In the genomic region with DNA sequence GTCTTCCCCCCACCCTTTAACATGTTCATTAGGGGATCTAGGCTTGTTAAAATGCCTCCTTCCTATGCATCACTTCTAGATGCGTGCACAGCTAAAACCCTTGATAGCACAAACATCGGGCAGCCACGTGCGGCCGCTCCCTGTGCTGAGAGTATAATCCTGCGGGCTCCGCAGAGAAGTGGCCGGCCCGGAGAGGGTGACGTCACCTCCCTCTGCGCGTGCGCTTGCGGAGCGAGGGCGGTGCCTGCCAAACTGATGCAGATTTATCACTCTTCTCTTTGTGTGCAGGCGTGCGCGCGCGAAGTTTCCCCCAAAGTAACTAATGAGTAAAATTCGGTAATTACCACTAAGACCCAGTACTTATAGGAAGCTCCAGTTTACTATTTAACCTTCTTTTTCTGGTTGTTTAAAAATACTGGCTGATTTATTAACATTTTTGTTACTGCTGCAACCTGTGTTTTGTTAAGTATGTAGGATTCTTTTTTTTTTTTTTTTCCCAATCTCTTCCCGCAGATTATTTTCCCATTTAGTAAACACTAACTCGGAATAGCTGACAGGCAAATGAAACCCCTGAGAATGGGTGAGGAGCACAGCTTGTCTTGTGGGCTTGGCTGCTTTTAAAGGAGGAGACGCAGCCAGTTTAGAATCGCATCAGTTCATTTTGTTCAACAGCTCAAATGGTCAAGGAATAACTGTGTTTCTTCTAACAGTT, we compare ENCODE assay signal across 1 cellular context.
TF ChIP-seq lines count a peak whose summit lies in the region.

No MANE protein-coding gene starts in this region.

TF ChIP-seq in K562, 482 proteins besides CTCF, POLR2A, EP300 and RAD21 (continued from another document and continues in another):
- TF ChIP-seq, protein P1, sequence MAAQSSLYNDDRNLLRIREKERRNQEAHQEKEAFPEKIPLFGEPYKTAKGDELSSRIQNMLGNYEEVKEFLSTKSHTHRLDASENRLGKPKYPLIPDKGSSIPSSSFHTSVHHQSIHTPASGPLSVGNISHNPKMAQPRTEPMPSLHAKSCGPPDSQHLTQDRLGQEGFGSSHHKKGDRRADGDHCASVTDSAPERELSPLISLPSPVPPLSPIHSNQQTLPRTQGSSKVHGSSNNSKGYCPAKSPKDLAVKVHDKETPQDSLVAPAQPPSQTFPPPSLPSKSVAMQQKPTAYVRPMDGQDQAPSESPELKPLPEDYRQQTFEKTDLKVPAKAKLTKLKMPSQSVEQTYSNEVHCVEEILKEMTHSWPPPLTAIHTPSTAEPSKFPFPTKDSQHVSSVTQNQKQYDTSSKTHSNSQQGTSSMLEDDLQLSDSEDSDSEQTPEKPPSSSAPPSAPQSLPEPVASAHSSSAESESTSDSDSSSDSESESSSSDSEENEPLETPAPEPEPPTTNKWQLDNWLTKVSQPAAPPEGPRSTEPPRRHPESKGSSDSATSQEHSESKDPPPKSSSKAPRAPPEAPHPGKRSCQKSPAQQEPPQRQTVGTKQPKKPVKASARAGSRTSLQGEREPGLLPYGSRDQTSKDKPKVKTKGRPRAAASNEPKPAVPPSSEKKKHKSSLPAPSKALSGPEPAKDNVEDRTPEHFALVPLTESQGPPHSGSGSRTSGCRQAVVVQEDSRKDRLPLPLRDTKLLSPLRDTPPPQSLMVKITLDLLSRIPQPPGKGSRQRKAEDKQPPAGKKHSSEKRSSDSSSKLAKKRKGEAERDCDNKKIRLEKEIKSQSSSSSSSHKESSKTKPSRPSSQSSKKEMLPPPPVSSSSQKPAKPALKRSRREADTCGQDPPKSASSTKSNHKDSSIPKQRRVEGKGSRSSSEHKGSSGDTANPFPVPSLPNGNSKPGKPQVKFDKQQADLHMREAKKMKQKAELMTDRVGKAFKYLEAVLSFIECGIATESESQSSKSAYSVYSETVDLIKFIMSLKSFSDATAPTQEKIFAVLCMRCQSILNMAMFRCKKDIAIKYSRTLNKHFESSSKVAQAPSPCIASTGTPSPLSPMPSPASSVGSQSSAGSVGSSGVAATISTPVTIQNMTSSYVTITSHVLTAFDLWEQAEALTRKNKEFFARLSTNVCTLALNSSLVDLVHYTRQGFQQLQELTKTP (IDR thresholded peaks at IDR 0.05; ENCODE audit: low read depth in 1 of 2, partially characterized antibody in 2 of 2): no peak
- TF ChIP-seq HIVEP1 (CRISPR knock-in tag; IDR thresholded peaks at IDR 0.05) (0 out of 2 replicates have a peak, but pooled peaks have one; percentile 69), TAF9B (IDR thresholded peaks at IDR 0.05; ENCODE audit: partially characterized antibody) (no peak), ZNF785 (CRISPR knock-in tag; IDR thresholded peaks at IDR 0.05) (no peak), BCL6 (CRISPR knock-in tag; IDR thresholded peaks at IDR 0.05) (no peak), TBP (optimal IDR thresholded peaks at IDR 0.05; ENCODE audit: low read depth, low read length) (peak; percentile 51), POLR2B (IDR thresholded peaks at IDR 0.05; ENCODE audit: low read depth, partially characterized antibody) (no peak), JUNB (CRISPR knock-in tag; conservative IDR thresholded peaks at IDR 0.05) (peak; percentile 97), ZNF431 (CRISPR knock-in tag; IDR thresholded peaks at IDR 0.05) (no peak), NFIC (IDR thresholded peaks at IDR 0.05) (no peak), CTBP1 (IDR thresholded peaks at IDR 0.05; ENCODE audit: borderline replicate concordance) (peak; percentile 53; the same call in 1 of the 2 replicates), ZNF589 (CRISPR knock-in tag; IDR thresholded peaks at IDR 0.05; ENCODE audit: low read depth) (peak; percentile 76; the same call in 1 of the 2 replicates), TEAD2 (tag; IDR thresholded peaks at IDR 0.05) (no peak), FOXA3 (CRISPR knock-in tag; conservative IDR thresholded peaks at IDR 0.05 in 1 of 2, IDR thresholded peaks at IDR 0.05 in 1 of 2) (no peak), BACH1 (tag; IDR thresholded peaks at IDR 0.05) (no peak), LEF1 (IDR thresholded peaks at IDR 0.05) (no peak; the same call in 1 of the 2 replicates), SIRT6 (IDR thresholded peaks at IDR 0.05; ENCODE audit: low read depth, low read length) (no peak), HNRNPK (IDR thresholded peaks at IDR 0.05; ENCODE audit: low read depth, low read length, poor library complexity, severe bottlenecking) (no peak), CCNT2 (IDR thresholded peaks at IDR 0.05; ENCODE audit: borderline replicate concordance, extremely low read depth, insufficient read length, low read depth, low read length) (peak; percentile 38), NR4A1 (CRISPR knock-in tag; IDR thresholded peaks at IDR 0.05) (0 out of 2 replicates have a peak, but pooled peaks have one; percentile 33), NR4A1 (tag; IDR thresholded peaks at IDR 0.05) (no peak), JUND (IDR thresholded peaks at IDR 0.05; ENCODE audit: borderline replicate concordance, low read depth, low read length) (peak; percentile 98), JUND (tag; IDR thresholded peaks at IDR 0.05; ENCODE audit: borderline replicate concordance, low read depth, low read length) (peak; percentile 98), CBFB (CRISPR knock-in tag; IDR thresholded peaks at IDR 0.05) (no peak), MEF2D (tag; conservative IDR thresholded peaks at IDR 0.05; ENCODE audit: low read depth) (no peak), COPS2 (conservative IDR thresholded peaks at IDR 0.05) (no peak), HDAC8 (tag; IDR thresholded peaks at IDR 0.05) (no peak), ZFPM2 (CRISPR knock-in tag; IDR thresholded peaks at IDR 0.05) (no peak), LCOR (CRISPR knock-in tag; IDR thresholded peaks at IDR 0.05) (no peak), HDAC1 (IDR thresholded peaks at IDR 0.05) (0 out of 4 replicates have a peak, but pooled peaks of 1 of the 2 experiments have one; percentile 22), TAF15 (IDR thresholded peaks at IDR 0.05; ENCODE audit: low read depth, low read length) (no peak), TGIF2 (CRISPR knock-in tag; IDR thresholded peaks at IDR 0.05) (no peak), TEAD1 (CRISPR knock-in tag; IDR thresholded peaks at IDR 0.05) (no peak), CEBPG (CRISPR knock-in tag; IDR thresholded peaks at IDR 0.05) (no peak), CEBPG (tag; conservative IDR thresholded peaks at IDR 0.05 in 1 of 2, IDR thresholded peaks at IDR 0.05 in 1 of 2) (no peak), NFIX (CRISPR knock-in tag; IDR thresholded peaks at IDR 0.05; ENCODE audit: low read depth) (0 out of 2 replicates have a peak, but pooled peaks have one; percentile 18), ZNF444 (CRISPR knock-in tag; IDR thresholded peaks at IDR 0.05) (no peak), ESRRA (IDR thresholded peaks at IDR 0.05; ENCODE audit: borderline replicate concordance, low read depth) (peak; percentile 15; the same call in 1 of the 2 replicates), NCOR1 (IDR thresholded peaks at IDR 0.05) (no peak), MAFG (tag; conservative IDR thresholded peaks at IDR 0.05) (no peak)
- TF ChIP-seq, protein P2, sequence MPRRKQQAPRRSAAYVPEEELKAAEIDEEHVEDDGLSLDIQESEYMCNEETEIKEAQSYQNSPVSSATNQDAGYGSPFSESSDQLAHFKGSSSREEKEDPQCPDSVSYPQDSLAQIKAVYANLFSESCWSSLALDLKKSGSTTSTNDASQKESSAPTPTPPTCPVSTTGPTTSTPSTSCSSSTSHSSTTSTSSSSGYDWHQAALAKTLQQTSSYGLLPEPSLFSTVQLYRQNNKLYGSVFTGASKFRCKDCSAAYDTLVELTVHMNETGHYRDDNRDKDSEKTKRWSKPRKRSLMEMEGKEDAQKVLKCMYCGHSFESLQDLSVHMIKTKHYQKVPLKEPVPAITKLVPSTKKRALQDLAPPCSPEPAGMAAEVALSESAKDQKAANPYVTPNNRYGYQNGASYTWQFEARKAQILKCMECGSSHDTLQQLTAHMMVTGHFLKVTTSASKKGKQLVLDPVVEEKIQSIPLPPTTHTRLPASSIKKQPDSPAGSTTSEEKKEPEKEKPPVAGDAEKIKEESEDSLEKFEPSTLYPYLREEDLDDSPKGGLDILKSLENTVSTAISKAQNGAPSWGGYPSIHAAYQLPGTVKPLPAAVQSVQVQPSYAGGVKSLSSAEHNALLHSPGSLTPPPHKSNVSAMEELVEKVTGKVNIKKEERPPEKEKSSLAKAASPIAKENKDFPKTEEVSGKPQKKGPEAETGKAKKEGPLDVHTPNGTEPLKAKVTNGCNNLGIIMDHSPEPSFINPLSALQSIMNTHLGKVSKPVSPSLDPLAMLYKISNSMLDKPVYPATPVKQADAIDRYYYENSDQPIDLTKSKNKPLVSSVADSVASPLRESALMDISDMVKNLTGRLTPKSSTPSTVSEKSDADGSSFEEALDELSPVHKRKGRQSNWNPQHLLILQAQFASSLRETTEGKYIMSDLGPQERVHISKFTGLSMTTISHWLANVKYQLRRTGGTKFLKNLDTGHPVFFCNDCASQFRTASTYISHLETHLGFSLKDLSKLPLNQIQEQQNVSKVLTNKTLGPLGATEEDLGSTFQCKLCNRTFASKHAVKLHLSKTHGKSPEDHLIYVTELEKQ (CRISPR knock-in tag; IDR thresholded peaks at IDR 0.05): no peak
- TF ChIP-seq, protein P3, sequence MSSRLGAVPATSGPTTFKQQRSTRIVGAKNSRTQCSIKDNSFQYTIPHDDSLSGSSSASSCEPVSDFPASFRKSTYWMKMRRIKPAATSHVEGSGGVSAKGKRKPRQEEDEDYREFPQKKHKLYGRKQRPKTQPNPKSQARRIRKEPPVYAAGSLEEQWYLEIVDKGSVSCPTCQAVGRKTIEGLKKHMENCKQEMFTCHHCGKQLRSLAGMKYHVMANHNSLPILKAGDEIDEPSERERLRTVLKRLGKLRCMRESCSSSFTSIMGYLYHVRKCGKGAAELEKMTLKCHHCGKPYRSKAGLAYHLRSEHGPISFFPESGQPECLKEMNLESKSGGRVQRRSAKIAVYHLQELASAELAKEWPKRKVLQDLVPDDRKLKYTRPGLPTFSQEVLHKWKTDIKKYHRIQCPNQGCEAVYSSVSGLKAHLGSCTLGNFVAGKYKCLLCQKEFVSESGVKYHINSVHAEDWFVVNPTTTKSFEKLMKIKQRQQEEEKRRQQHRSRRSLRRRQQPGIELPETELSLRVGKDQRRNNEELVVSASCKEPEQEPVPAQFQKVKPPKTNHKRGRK (tag; IDR thresholded peaks at IDR 0.05): 0 out of 2 replicates have a peak, but pooled peaks have one; percentile 45
- TF ChIP-seq, protein P4, sequence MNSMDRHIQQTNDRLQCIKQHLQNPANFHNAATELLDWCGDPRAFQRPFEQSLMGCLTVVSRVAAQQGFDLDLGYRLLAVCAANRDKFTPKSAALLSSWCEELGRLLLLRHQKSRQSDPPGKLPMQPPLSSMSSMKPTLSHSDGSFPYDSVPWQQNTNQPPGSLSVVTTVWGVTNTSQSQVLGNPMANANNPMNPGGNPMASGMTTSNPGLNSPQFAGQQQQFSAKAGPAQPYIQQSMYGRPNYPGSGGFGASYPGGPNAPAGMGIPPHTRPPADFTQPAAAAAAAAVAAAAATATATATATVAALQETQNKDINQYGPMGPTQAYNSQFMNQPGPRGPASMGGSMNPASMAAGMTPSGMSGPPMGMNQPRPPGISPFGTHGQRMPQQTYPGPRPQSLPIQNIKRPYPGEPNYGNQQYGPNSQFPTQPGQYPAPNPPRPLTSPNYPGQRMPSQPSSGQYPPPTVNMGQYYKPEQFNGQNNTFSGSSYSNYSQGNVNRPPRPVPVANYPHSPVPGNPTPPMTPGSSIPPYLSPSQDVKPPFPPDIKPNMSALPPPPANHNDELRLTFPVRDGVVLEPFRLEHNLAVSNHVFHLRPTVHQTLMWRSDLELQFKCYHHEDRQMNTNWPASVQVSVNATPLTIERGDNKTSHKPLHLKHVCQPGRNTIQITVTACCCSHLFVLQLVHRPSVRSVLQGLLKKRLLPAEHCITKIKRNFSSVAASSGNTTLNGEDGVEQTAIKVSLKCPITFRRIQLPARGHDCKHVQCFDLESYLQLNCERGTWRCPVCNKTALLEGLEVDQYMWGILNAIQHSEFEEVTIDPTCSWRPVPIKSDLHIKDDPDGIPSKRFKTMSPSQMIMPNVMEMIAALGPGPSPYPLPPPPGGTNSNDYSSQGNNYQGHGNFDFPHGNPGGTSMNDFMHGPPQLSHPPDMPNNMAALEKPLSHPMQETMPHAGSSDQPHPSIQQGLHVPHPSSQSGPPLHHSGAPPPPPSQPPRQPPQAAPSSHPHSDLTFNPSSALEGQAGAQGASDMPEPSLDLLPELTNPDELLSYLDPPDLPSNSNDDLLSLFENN (IDR thresholded peaks at IDR 0.05; ENCODE audit: low read depth in 2 of 2, low read length in 2 of 2): no peak
- TF ChIP-seq, protein P5, sequence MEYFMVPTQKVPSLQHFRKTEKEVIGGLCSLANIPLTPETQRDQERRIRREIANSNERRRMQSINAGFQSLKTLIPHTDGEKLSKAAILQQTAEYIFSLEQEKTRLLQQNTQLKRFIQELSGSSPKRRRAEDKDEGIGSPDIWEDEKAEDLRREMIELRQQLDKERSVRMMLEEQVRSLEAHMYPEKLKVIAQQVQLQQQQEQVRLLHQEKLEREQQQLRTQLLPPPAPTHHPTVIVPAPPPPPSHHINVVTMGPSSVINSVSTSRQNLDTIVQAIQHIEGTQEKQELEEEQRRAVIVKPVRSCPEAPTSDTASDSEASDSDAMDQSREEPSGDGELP (CRISPR knock-in tag; IDR thresholded peaks at IDR 0.05; ENCODE audit: borderline replicate concordance): peak; percentile 18; the same call in 1 of the 2 replicates
- TF ChIP-seq, protein P6, sequence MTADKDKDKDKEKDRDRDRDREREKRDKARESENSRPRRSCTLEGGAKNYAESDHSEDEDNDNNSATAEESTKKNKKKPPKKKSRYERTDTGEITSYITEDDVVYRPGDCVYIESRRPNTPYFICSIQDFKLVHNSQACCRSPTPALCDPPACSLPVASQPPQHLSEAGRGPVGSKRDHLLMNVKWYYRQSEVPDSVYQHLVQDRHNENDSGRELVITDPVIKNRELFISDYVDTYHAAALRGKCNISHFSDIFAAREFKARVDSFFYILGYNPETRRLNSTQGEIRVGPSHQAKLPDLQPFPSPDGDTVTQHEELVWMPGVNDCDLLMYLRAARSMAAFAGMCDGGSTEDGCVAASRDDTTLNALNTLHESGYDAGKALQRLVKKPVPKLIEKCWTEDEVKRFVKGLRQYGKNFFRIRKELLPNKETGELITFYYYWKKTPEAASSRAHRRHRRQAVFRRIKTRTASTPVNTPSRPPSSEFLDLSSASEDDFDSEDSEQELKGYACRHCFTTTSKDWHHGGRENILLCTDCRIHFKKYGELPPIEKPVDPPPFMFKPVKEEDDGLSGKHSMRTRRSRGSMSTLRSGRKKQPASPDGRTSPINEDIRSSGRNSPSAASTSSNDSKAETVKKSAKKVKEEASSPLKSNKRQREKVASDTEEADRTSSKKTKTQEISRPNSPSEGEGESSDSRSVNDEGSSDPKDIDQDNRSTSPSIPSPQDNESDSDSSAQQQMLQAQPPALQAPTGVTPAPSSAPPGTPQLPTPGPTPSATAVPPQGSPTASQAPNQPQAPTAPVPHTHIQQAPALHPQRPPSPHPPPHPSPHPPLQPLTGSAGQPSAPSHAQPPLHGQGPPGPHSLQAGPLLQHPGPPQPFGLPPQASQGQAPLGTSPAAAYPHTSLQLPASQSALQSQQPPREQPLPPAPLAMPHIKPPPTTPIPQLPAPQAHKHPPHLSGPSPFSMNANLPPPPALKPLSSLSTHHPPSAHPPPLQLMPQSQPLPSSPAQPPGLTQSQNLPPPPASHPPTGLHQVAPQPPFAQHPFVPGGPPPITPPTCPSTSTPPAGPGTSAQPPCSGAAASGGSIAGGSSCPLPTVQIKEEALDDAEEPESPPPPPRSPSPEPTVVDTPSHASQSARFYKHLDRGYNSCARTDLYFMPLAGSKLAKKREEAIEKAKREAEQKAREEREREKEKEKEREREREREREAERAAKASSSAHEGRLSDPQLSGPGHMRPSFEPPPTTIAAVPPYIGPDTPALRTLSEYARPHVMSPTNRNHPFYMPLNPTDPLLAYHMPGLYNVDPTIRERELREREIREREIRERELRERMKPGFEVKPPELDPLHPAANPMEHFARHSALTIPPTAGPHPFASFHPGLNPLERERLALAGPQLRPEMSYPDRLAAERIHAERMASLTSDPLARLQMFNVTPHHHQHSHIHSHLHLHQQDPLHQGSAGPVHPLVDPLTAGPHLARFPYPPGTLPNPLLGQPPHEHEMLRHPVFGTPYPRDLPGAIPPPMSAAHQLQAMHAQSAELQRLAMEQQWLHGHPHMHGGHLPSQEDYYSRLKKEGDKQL (CRISPR knock-in tag; IDR thresholded peaks at IDR 0.05; ENCODE audit: borderline replicate concordance): no peak
